5 cellular contexts compared by ENCODE assay signal in the genomic region with DNA sequence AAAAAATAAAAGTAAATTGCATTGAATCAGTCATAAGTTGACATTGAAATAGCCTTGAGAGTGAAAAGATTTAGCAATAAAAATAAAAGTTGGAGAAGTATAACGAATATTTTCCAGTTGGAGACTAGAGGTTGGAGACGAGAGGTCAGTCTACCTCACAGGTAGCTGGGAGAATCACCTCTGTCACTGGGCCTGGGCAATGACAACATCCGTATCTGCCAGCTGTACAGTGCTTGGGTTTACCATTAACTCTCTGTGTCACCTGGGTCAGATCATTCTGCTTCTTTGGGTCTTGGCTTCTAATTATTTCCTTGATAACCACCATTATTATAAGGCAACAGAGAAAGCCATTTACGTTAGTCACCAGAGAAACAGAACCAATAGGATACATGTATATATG.
"Had no signal": no experiment of that assay in that cellular context is flagged by ENCODE, and none has a peak within 500 bp of the region (broad histone marks: within the 10 kb centered on the region; RNA-seq: fewer than 3 reads in every experiment).

No MANE protein-coding gene starts in this region.

- DNase-seq: IMR-90, KBM-7, KG1 had no signal

- ATAC-seq: HepG2, K562 had no signal
